25 cellular contexts compared by ENCODE assay signal in genomic region chr4:138021116-138021820, GRCh38.
"Had no signal": no experiment of that assay in that cellular context is flagged by ENCODE, and none has a peak within 500 bp of the region (broad histone marks: within the 10 kb centered on the region; RNA-seq: fewer than 3 reads in every experiment).

No MANE protein-coding gene starts in this region.

- H3K27me3 ChIP-seq: dorsolateral prefrontal cortex, right lobe of liver, tibial nerve, upper lobe of left lung had no signal

- DNase-seq: cortex of kidney; dorsolateral prefrontal cortex; effector CD4-positive, alpha-beta T cell; left ventricle myocardium superior; lower lobe of right lung; mucosa of descending colon; naive B cell; right lobe of liver; small intestine; stimulated activated CD4-positive, alpha-beta T cell treated with anti-CD3 and anti-CD28 coated beads, Interleukin-15, amount 100 ng/mL, for 24 hours; stimulated activated CD4-positive, alpha-beta T cell treated with anti-CD3 and anti-CD28 coated beads, Interleukin-2, amount 100 ng/mL, for 48 hours; stimulated activated naive B cell treated with anti-CD40 and anti-IgM and Interleukin-4, amounts not matched to agents 10 μg/mL and 1 μg/mL and 100 μg/mL, for 72 hours; upper lobe of left lung had no signal

- H3K9me3 Mint-ChIP-seq: memory B cell; naive B cell; natural killer cell treated with Interleukin-12 subunit alpha and Interleukin-12 subunit beta and Interleukin-15 and Interleukin-18, amount 100 ng/mL, for 72 hours; neural crest cell; stimulated activated naive B cell treated with anti-CD40 and anti-IgM and Interleukin-4, amounts not matched to agents 10 μg/mL and 1 μg/mL and 100 μg/mL, for 72 hours; stimulated activated naive CD8-positive, alpha-beta T cell treated with anti-CD3 and anti-CD28 coated beads, Interleukin-15, Interleukin-2, amounts not matched to agents 100 ng/mL and 50 ng/mL, for 24 hours had no signal

- H3K36me3 ChIP-seq: lower lobe of right lung, right lobe of liver, thoracic aorta, tibial nerve, upper lobe of left lung had no signal

- H3K4me1 ChIP-seq: lower lobe of right lung, parathyroid adenoma, right lobe of liver, tibial nerve, upper lobe of left lung had no signal

- H3K36me3 Mint-ChIP-seq: memory B cell; naive B cell; natural killer cell treated with Interleukin-12 subunit alpha and Interleukin-12 subunit beta and Interleukin-15 and Interleukin-18, amount 100 ng/mL, for 72 hours; stimulated activated naive B cell treated with anti-CD40 and anti-IgM and Interleukin-4, amounts not matched to agents 10 μg/mL and 1 μg/mL and 100 μg/mL, for 72 hours had no signal

- H3K27me3 Mint-ChIP-seq: memory B cell; natural killer cell treated with Interleukin-12 subunit alpha and Interleukin-12 subunit beta and Interleukin-15 and Interleukin-18, amount 100 ng/mL, for 72 hours; progenitor cell of endocrine pancreas; stimulated activated naive CD8-positive, alpha-beta T cell treated with anti-CD3 and anti-CD28 coated beads, Interleukin-15, Interleukin-2, amounts not matched to agents 100 ng/mL and 50 ng/mL, for 24 hours had no signal

- H3K4me3 Mint-ChIP-seq: memory B cell; natural killer cell treated with Interleukin-12 subunit alpha and Interleukin-12 subunit beta and Interleukin-15 and Interleukin-18, amount 100 ng/mL, for 72 hours; neural crest cell; stimulated activated naive B cell treated with anti-CD40 and anti-IgM and Interleukin-4, amounts not matched to agents 10 μg/mL and 1 μg/mL and 100 μg/mL, for 72 hours; stimulated activated naive CD8-positive, alpha-beta T cell treated with anti-CD3 and anti-CD28 coated beads, Interleukin-15, Interleukin-2, amounts not matched to agents 100 ng/mL and 50 ng/mL, for 24 hours had no signal

- H3K27ac ChIP-seq: dorsolateral prefrontal cortex, epithelial cell of prostate, lower lobe of right lung, parathyroid adenoma, right lobe of liver, thoracic aorta, tibial nerve, upper lobe of left lung had no signal

- H3K27ac Mint-ChIP-seq: memory B cell; natural killer cell treated with Interleukin-12 subunit alpha and Interleukin-12 subunit beta and Interleukin-15 and Interleukin-18, amount 100 ng/mL, for 72 hours; progenitor cell of endocrine pancreas; stimulated activated naive B cell treated with anti-CD40 and anti-IgM and Interleukin-4, amounts not matched to agents 10 μg/mL and 1 μg/mL and 100 μg/mL, for 72 hours; stimulated activated naive CD8-positive, alpha-beta T cell treated with anti-CD3 and anti-CD28 coated beads, Interleukin-15, Interleukin-2, amounts not matched to agents 100 ng/mL and 50 ng/mL, for 24 hours had no signal

- H3K9me3 ChIP-seq: lower lobe of right lung, mucosa of descending colon, right lobe of liver, thoracic aorta, tibial nerve had no signal

- FAIRE-seq: frontal cortex, keratinocyte, small intestine, urothelium cell line had no signal

- H3K4me3 ChIP-seq: dorsolateral prefrontal cortex, lower lobe of right lung, mucosa of descending colon, right lobe of liver, thoracic aorta, tibial nerve, upper lobe of left lung had no signal

- H3K4me1 Mint-ChIP-seq: memory B cell; naive B cell; stimulated activated naive B cell treated with anti-CD40 and anti-IgM and Interleukin-4, amounts not matched to agents 10 μg/mL and 1 μg/mL and 100 μg/mL, for 72 hours had no signal
